Comparison of ENCODE assay signal across 9 cellular contexts in the genomic region with DNA sequence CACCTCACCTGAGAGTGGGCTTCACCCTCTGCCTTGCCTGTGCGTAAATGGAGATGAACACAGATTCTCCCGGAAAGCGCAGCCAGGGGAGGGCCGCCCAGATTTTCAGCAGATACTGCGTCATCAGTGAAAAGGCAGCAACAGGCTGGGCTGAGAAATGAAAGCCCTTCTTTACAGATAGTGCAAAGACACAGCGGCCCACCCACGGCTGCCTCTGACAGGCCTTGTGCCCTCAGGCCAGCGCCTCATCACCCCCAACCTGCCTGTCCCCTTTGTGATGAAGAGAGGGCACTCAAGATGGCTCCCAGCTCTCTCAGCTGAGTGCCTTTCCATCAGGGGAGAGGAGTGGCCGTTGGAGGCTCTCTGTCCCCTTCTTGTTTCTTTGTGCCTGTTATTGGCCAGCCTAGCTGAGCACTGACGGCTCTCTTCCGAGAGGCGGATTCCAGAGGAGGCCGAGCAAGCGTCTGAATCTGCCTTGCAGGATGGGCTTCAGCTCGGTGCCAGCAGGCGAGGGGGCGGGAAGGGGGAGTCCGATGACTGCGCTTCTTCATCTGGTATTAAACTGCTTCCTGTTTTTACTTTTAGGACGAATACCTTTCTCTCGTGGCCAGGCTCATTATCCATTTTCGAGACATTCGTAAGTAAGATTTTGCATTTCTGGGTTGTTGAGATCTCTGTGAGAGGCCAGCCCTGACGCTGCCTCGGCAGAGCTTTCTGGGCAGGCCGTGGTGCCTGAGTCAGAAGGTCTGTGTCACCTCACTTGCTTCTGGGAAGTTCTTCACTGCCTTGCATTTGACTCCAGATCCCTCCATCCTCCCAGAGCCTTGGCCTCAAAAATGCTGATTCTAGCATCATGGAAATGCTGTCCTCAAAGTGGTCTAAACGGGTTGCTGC. TPM values are rescaled to one million over a fixed set of nuclear protein-coding genes. Genes with fewer than 3 reads are reported as not detected.
DNase-seq lines count a peak whose midpoint lies in the region; ATAC-seq and TF ChIP-seq lines count a peak whose summit lies in the region.
"Had no signal": no experiment of that assay in that cellular context is flagged by ENCODE, and none has a peak within 500 bp of the region (broad histone marks: within the 10 kb centered on the region; RNA-seq: fewer than 3 reads in every experiment).

No MANE protein-coding gene starts in this region.

- H3K9ac ChIP-seq in OCI-LY1 (ENCODE audit: low read length), result peak overlapping the region; percentile 17; the same call in 1 of the 2 replicates
- H3K9ac ChIP-seq in mesendoderm (ENCODE audit: low read length), result no peak overlapping the region
- H3K9ac ChIP-seq: KMS-11 had no signal

- no peak overlapping the region for H2BK15ac ChIP-seq in mesendoderm (replicated peaks; ENCODE audit: low read depth)

- H3K4me3 ChIP-seq in OCI-LY1 (ENCODE audit: low read depth, low read length, poor library complexity, severe bottlenecking), result peak overlapping the region; percentile 4
- peak overlapping the region in 2 of 7 experiments; percentile 8 to 19 for H3K4me3 ChIP-seq in skin epidermis
- H3K4me3 ChIP-seq in mesendoderm (ENCODE audit: low read length), result no peak overlapping the region

- no peaks in the 10 kb centered on the region for H3K9me3 ChIP-seq in OCI-LY1 (ENCODE audit: low read length)

- H3K79me2 ChIP-seq in OCI-LY1 (ENCODE audit: insufficient read depth, low read length) (peaks cover 3% of the 10 kb centered on the region), mesendoderm (ENCODE audit: control insufficient read depth, insufficient read depth, low read length) (peaks cover 7% of the 10 kb centered on the region)

- H3K27ac ChIP-seq in OCI-LY1 (ENCODE audit: low read depth, low read length, poor library complexity, severe bottlenecking), result peak overlapping the region; percentile 77
- peak overlapping the region in 20 of 21 experiments; percentile 68 to 95 (median 85) for H3K27ac ChIP-seq in skin epidermis
- H3K27ac ChIP-seq in mesendoderm (ENCODE audit: low read depth, low read length), result no peak overlapping the region
- H3K27ac ChIP-seq: KMS-11 had no signal

- no peaks in the 10 kb centered on the region for H3K9me2 ChIP-seq in OCI-LY1 (ENCODE audit: low read depth, low read length)

- no peak for ATAC-seq in left lobe of liver
- ATAC-seq in GM21723 (IDR thresholded peaks at IDR 0.05; ENCODE audit: unreplicated experiment), result no peak

- no peak overlapping the region for H2BK120ac ChIP-seq in mesendoderm (ENCODE audit: low read depth, low read length)

- no peaks in the 10 kb centered on the region for H4K20me1 ChIP-seq in OCI-LY1 (ENCODE audit: insufficient read depth, low read length)

- H2AFZ ChIP-seq in OCI-LY1 (ENCODE audit: low read length), result no peak overlapping the region

- no peak overlapping the region for H2BK5ac ChIP-seq in mesendoderm (ENCODE audit: low read length)

- H3K56ac ChIP-seq in mesendoderm (ENCODE audit: low read length), result no peak overlapping the region

- H3K18ac ChIP-seq in mesendoderm (ENCODE audit: low read length), result no peak overlapping the region

- peak overlapping the region; percentile 44; the same call in 1 of the 2 replicates for H3K4me2 ChIP-seq in OCI-LY1 (ENCODE audit: low read length)
- H3K4me2 ChIP-seq in mesendoderm (ENCODE audit: low read length), result no peak overlapping the region
- H3K4me2 ChIP-seq: KMS-11 had no signal

- H3K4ac ChIP-seq in mesendoderm (ENCODE audit: low read depth, low read length), result no peak overlapping the region

- H3F3A ChIP-seq in OCI-LY1 (ENCODE audit: insufficient read depth, low read length), result no peaks in the 10 kb centered on the region

- TF ChIP-seq CTCF in OCI-LY1 (IDR thresholded peaks at IDR 0.05; ENCODE audit: low read length), result no peak

- H3K4me1 ChIP-seq in OCI-LY1 (ENCODE audit: insufficient read depth, low read length, severe bottlenecking), result peaks cover 41% of the 10 kb centered on the region
- no peaks in the 10 kb centered on the region for H3K4me1 ChIP-seq in mesendoderm (ENCODE audit: control insufficient read depth, low read depth, low read length)

- no peak overlapping the region for H4K8ac ChIP-seq in mesendoderm (ENCODE audit: low read depth, low read length)

- H4K5ac ChIP-seq in mesendoderm (ENCODE audit: low read length), result no peak overlapping the region

- H3K23ac ChIP-seq in mesendoderm (ENCODE audit: low read length), result no peak overlapping the region

- H3K36me3 ChIP-seq in OCI-LY1 (ENCODE audit: insufficient read depth, low read length) (peaks cover 48% of the 10 kb centered on the region), mesendoderm (ENCODE audit: control insufficient read depth, insufficient read depth, low read length) (peaks cover 8% of the 10 kb centered on the region)

- peak in 40 of 56 donors; percentile 29 to 83 (median 60) for DNase-seq in amygdala (lab: John Stamatoyannopoulos, UW)
- peak; percentile 88 for DNase-seq in hepatic stellate cell (ENCODE audit: low spot score)
- DNase-seq in SK-N-DZ (ENCODE audit: low spot score), result no peak
- DNase-seq in mesendoderm, result no peak
- DNase-seq in left lobe of liver (ENCODE audit: low spot score), result no peak

- H3K27me3 ChIP-seq in OCI-LY1 (ENCODE audit: insufficient read depth, low read length) (no peaks in the 10 kb centered on the region), mesendoderm (ENCODE audit: insufficient read depth, low read length, poor library complexity) (no peaks in the 10 kb centered on the region)

- no CpG with 5 or more reads among the region's 27 CpGs for WGBS in mesendoderm (ENCODE audit: extremely low coverage, insufficient coverage, low lambda C conversion rate)

- H2AK5ac ChIP-seq in mesendoderm (ENCODE audit: low read length), result no peak overlapping the region

- peaks cover 19% of the 10 kb centered on the region for H3K79me1 ChIP-seq in mesendoderm (ENCODE audit: low read length)

RNA-seq across cellular contexts. Expression of gene MED15, which starts 43.7 kb away (rescaled TPM):
- polyA plus RNA-seq in SK-N-DZ (2014; cell fraction: cytosol; rRNA removed), result 13.0 and 18.5 TPM in 2 replicates
- 30.5 and 51.8 TPM in 2 replicates for polyA plus RNA-seq in SK-N-DZ (2014; cell fraction: nucleus; rRNA removed)
- 33.8 TPM for polyA plus RNA-seq in mesendoderm (2013, experiment 1 of 2)
- 33.3 TPM for polyA plus RNA-seq in mesendoderm (2013, experiment 2 of 2)
- 26.2 TPM for total RNA-seq in left lobe of liver

RNA-seq across cellular contexts. Expression of gene KLHL22, which starts 55.5 kb away (rescaled TPM):
- 32.7 and 36.4 TPM in 2 replicates for polyA plus RNA-seq in SK-N-DZ (2014; cell fraction: cytosol; rRNA removed)
- polyA plus RNA-seq in SK-N-DZ (2014; cell fraction: nucleus; rRNA removed), result 40.3 and 52.4 TPM in 2 replicates
- polyA plus RNA-seq in mesendoderm (2013, experiment 1 of 2), result 1.9 TPM
- 1.8 TPM for polyA plus RNA-seq in mesendoderm (2013, experiment 2 of 2)
- total RNA-seq in left lobe of liver, result 13.3 TPM

Comparison
In these comparisons a context has a peak if more than half of its experiments do, and no peak if none do; other contexts are left out.
1. DNase-seq: peak in amygdala (40 of 56) and hepatic stellate cell (single experiment); none in SK-N-DZ (single experiment), mesendoderm (single experiment) and left lobe of liver (single experiment).